ENCODE assay signal across 17 cellular contexts in the genomic region with DNA sequence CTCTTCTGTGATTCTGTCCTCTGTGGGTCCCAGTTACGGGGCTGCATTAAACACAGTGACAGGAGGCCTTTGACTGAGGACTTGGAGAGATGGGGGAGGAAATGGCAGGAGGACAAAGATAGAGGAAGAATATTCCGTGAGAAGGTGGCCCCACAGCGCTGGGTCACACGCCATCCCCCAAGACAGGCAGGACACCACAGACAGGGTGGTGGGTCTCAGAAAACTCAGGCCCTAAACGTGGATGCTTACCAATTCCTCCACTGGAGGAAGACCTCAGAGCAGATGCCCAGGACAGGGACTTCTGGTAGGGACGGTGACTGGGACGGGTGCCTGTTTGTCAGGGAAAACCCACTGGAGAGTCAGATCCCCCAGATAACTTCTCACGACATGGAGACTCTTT. TPM values are rescaled to one million over a fixed set of nuclear protein-coding genes. Genes with fewer than 3 reads are reported as not detected.
DNase-seq lines count a peak whose midpoint lies in the region; ATAC-seq and TF ChIP-seq lines count a peak whose summit lies in the region.
"Had no signal": no experiment of that assay in that cellular context is flagged by ENCODE, and none has a peak within 500 bp of the region (broad histone marks: within the 10 kb centered on the region; RNA-seq: fewer than 3 reads in every experiment).

No MANE protein-coding gene starts in this region.

- no peaks in the 10 kb centered on the region for H3K9me3 Mint-ChIP-seq in activated B cell treated with CpG ODN at 0.5 μM for 24 hours
- H3K9me3 Mint-ChIP-seq: CD8-positive, alpha-beta memory T cell; H9 had no signal

- no peak overlapping the region for H2BK120ac ChIP-seq in neuronal stem cell (ENCODE audit: low read depth, low read length)

- peaks cover 90% of the 10 kb centered on the region for H3K4me1 Mint-ChIP-seq in activated B cell treated with CpG ODN at 0.5 μM for 24 hours

- WGBS in neuronal stem cell (ENCODE audit: extremely low coverage in 2 of 2, insufficient read length in 2 of 2, insufficient replicate concordance in 1 of 2), 2 donors, result no CpG with 5 or more reads among the region's 8 CpGs

- no peak overlapping the region for H2AFZ ChIP-seq in neuronal stem cell (ENCODE audit: low read length)

- CTCF ChIA-PET in activated B cell treated with CpG ODN at 0.5 μM for 24 hours (lab: Charles Lee), result no interaction called here

- peak overlapping the region; percentile 50 for H3K27ac Mint-ChIP-seq in activated B cell treated with CpG ODN at 0.5 μM for 24 hours

- intact Hi-C loops in activated B cell treated with CpG ODN at 0.5 μM for 24 hours (cut with micrococcal nuclease), result no loop called here

- H3K4me1 ChIP-seq in BLaER1, result peaks cover 96% of the 10 kb centered on the region
- H3K4me1 ChIP-seq in neuronal stem cell (ENCODE audit: control insufficient read depth in 2 of 2, insufficient read depth in 1 of 2, low read depth in 1 of 2, low read length in 2 of 2), result peaks cover 0 to 5% of the 10 kb centered on the region in 2 donors
- H3K4me1 ChIP-seq in foreskin keratinocyte, result no peaks in the 10 kb centered on the region
- H3K4me1 ChIP-seq: BE2C had no signal

- no peak overlapping the region for H3K23ac ChIP-seq in neuronal stem cell (ENCODE audit: low read depth, low read length, poor library complexity)

- no peaks in the 10 kb centered on the region for H3K79me1 ChIP-seq in neuronal stem cell (ENCODE audit: low read depth, low read length)

- H3K14ac ChIP-seq in neuronal stem cell (ENCODE audit: low read length), result no peak overlapping the region

- no peak overlapping the region for H2BK15ac ChIP-seq in neuronal stem cell (ENCODE audit: low read length)

- no peak overlapping the region for H2BK5ac ChIP-seq in neuronal stem cell (ENCODE audit: low read length)

- TF ChIP-seq CTCF in GM13976 (IDR thresholded peaks at IDR 0.05; ENCODE audit: borderline replicate concordance, control extremely low read depth, extremely low read depth, insufficient read depth, missing control alignments) (no peak), activated B cell treated with CpG ODN at 0.5 μM for 24 hours (IDR thresholded peaks at IDR 0.05) (no peak), foreskin keratinocyte (conservative IDR thresholded peaks at IDR 0.05) (no peak)

- no peak for ATAC-seq in activated B cell treated with CpG ODN at 0.5 μM for 24 hours (ENCODE audit: low read depth)
- ATAC-seq in HG02840 (IDR thresholded peaks at IDR 0.05; ENCODE audit: low FRiP score, unreplicated experiment), result no peak
- ATAC-seq in GM19395 (IDR thresholded peaks at IDR 0.05; ENCODE audit: unreplicated experiment), result no peak
- no peak for ATAC-seq in foreskin keratinocyte
- ATAC-seq: GM12878 had no signal

- no peak overlapping the region for H4K91ac ChIP-seq in neuronal stem cell (ENCODE audit: low read depth, low read length, poor library complexity)

- no peak overlapping the region for H2BK12ac ChIP-seq in neuronal stem cell (ENCODE audit: low read length)

- no peaks in the 10 kb centered on the region for H3K36me3 Mint-ChIP-seq in activated B cell treated with CpG ODN at 0.5 μM for 24 hours (ENCODE audit: low read depth)
- H3K36me3 Mint-ChIP-seq: CD8-positive, alpha-beta memory T cell had no signal

- POLR2A ChIA-PET in activated B cell treated with CpG ODN at 0.5 μM for 24 hours (lab: Charles Lee), result interaction anchor here (1.5 to 11.7 kb wide), 2 partner anchors 10 to 27 kb away, joined by 3 to 151 read pairs; no protein-coding TSS in a partner anchor

- H3K4me2 ChIP-seq in BLaER1, result peak overlapping the region; percentile 51
- no peak overlapping the region for H3K4me2 ChIP-seq in neuronal stem cell (ENCODE audit: insufficient read depth, low read length, poor library complexity, severe bottlenecking)

- H3K27me3 Mint-ChIP-seq in activated B cell treated with CpG ODN at 0.5 μM for 24 hours, result no peaks in the 10 kb centered on the region

- no peaks in the 10 kb centered on the region for H3K27me3 ChIP-seq in BLaER1
- peaks cover 0 to 4% (median 0%) of the 10 kb centered on the region in 3 experiments for H3K27me3 ChIP-seq in neuronal stem cell (ENCODE audit: control insufficient read depth in 3 of 3, insufficient read depth in 3 of 3, low read depth in 1 of 3, low read length in 3 of 3)
- H3K27me3 ChIP-seq in foreskin keratinocyte, result no peaks in the 10 kb centered on the region
- H3K27me3 ChIP-seq: BE2C had no signal

- H3K27ac ChIP-seq in BLaER1, result peak overlapping the region; percentile 58
- H3K27ac ChIP-seq in neuronal stem cell (replicated peaks; ENCODE audit: low read length), result no peak overlapping the region
- no peak overlapping the region for H3K27ac ChIP-seq in foreskin keratinocyte
- H3K27ac ChIP-seq: HL-60 had no signal

- H3K9ac ChIP-seq in BLaER1, result 0 out of 2 replicates have a peak overlapping the region, but pooled peaks have one; percentile 27
- no peak overlapping the region for H3K9ac ChIP-seq in neuronal stem cell (ENCODE audit: low read depth, low read length, poor library complexity)

- H4K20me1 ChIP-seq in BLaER1, result no peaks in the 10 kb centered on the region

- no peak overlapping the region for H2AK5ac ChIP-seq in neuronal stem cell (ENCODE audit: low read depth, low read length)

- H3K36me3 ChIP-seq in BLaER1 (no peaks in the 10 kb centered on the region), neuronal stem cell (replicated peaks in 1 of 2; ENCODE audit: control insufficient read depth in 2 of 2, insufficient read depth in 2 of 2, low read length in 2 of 2) (no peaks in the 10 kb centered on the region)
- H3K36me3 ChIP-seq: BE2C had no signal

- no peak overlapping the region for H3K4ac ChIP-seq in neuronal stem cell (ENCODE audit: low read length)

- H3K9me3 ChIP-seq in BLaER1, result no peaks in the 10 kb centered on the region
- H3K9me3 ChIP-seq in neuronal stem cell (replicated peaks in 1 of 2; ENCODE audit: control insufficient read depth in 2 of 2, insufficient read depth in 1 of 2, low read depth in 1 of 2, low read length in 2 of 2), result peaks cover 0 to 2% of the 10 kb centered on the region in 2 donors
- H3K9me3 ChIP-seq: BE2C, Caco-2 had no signal

- no peak overlapping the region for H4K8ac ChIP-seq in neuronal stem cell (ENCODE audit: low read depth, low read length)

- H3K18ac ChIP-seq in neuronal stem cell (ENCODE audit: low read length), result peak overlapping the region; percentile 9

- DNase-seq in GM13976 (ENCODE audit: low spot score) (peak; percentile 17), activated B cell treated with CpG ODN at 0.5 μM for 24 hours (no peak), neuronal stem cell (ENCODE audit: low spot score) (no peak), foreskin keratinocyte (no peak)
- DNase-seq in activated effector memory CD4-positive, alpha-beta T cell treated with anti-CD3 and anti-CD28 coated beads, Interleukin-2, amount 50 U/mL, for 16 hours, result no peak
- DNase-seq: BE2C; Caco-2; CD8-positive, alpha-beta memory T cell; DMS 273 treated with DMSO at 0.1 percent for 48 hours; GOT3; H9 had no signal

- in situ Hi-C loops in GM13976 (cut with MboI; ENCODE audit: low sequenced_read_pairs, unreplicated experiment), result no loop called here

- peak overlapping the region; percentile 35 for H3K4me3 Mint-ChIP-seq in activated B cell treated with CpG ODN at 0.5 μM for 24 hours
- H3K4me3 Mint-ChIP-seq: CD8-positive, alpha-beta memory T cell; H9 had no signal

- H3K4me3 ChIP-seq in BLaER1, result no peak overlapping the region
- H3K4me3 ChIP-seq in neuronal stem cell (ENCODE audit: low read length in 2 of 2), result no peak overlapping the region
- H3K4me3 ChIP-seq: GM12878 had no signal

RNA-seq across cellular contexts. Expression of gene IGLL5, which starts 34.0 kb away (rescaled TPM):
- total RNA-seq in activated B cell treated with CpG ODN at 0.5 μM for 24 hours (189 and 195 TPM in 2 replicates), foreskin keratinocyte (not detected in 2 replicates)
- polyA plus RNA-seq in neuronal stem cell (2013, experiment 1 of 2), result not detected
- polyA plus RNA-seq in neuronal stem cell (2013, experiment 2 of 2), result not detected
- not detected in 2 replicates for polyA plus RNA-seq in foreskin keratinocyte
- total RNA-seq: Caco-2; CD8-positive, alpha-beta memory T cell; G401; GM12878; H9 had no signal
- polyA plus RNA-seq: CD8-positive, alpha-beta memory T cell; GM12878 had no signal

Comparison
In these comparisons a context has a peak if more than half of its experiments do, and no peak if none do; other contexts are left out.
1. RNA of gene IGLL5, which starts 34.0 kb away (total RNA-seq): 189 to 195 TPM in activated B cell treated with CpG ODN at 0.5 μM for 24 hours; not detected in foreskin keratinocyte; every median in the first group is over 100 times any median in the second.